In the genomic region with DNA sequence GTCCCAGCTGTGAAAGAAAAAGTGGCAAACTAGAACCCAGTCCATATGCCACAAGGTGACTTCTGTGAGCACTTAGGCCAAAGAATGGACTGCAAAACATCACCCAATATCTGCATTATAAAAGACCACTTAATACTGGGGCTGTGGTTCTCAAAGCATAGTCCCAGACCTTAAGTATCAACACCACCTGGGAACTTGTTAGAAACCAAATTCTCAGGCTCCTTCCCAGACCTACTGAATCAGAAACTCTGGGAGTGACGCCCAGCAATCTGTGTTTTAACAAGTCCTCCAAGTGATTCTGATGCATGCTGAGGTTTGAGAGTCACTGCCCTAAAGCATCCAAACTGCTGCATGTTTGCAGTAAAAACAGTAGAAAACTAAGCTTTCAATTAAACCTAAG, we compare ENCODE assay signal across 18 cellular contexts.
DNase-seq lines count a peak whose midpoint lies in the region; ATAC-seq and TF ChIP-seq lines count a peak whose summit lies in the region.
"Had no signal": no experiment of that assay in that cellular context is flagged by ENCODE, and none has a peak within 500 bp of the region (broad histone marks: within the 10 kb centered on the region; RNA-seq: fewer than 3 reads in every experiment).

No MANE protein-coding gene starts in this region.

- H3K27me3 ChIP-seq in NT2/D1 (ENCODE audit: insufficient read depth, insufficient read length) (no peaks in the 10 kb centered on the region), esophagus muscularis mucosa (no peaks in the 10 kb centered on the region)
- H3K27me3 ChIP-seq: BE2C, MG63, SJSA1 had no signal

- no peak for TF ChIP-seq POLR2A in esophagus muscularis mucosa (IDR thresholded peaks at IDR 0.05; ENCODE audit: low read depth)

- H3K4me3 ChIP-seq in NT2/D1 (ENCODE audit: insufficient read length, low read depth) (no peak overlapping the region), esophagus muscularis mucosa (no peak overlapping the region)
- H3K4me3 ChIP-seq: A549, MG63, SJSA1 had no signal

- 88% methylated on average over 1 of the region's 1 CpG for WGBS in esophagus muscularis mucosa

- no peak overlapping the region for H3K9ac ChIP-seq in NT2/D1 (ENCODE audit: insufficient read length, low read depth)

- no peaks in the 10 kb centered on the region for H3K36me3 ChIP-seq in NT2/D1 (ENCODE audit: insufficient read depth, insufficient read length, low read length)
- H3K36me3 ChIP-seq in esophagus muscularis mucosa, result peaks cover 0 to under 1% (median 0%) of the 10 kb centered on the region in 4 donors
- H3K36me3 ChIP-seq: BE2C, MG63, SJSA1 had no signal

- no peaks in the 10 kb centered on the region for H3K4me1 ChIP-seq in NT2/D1 (ENCODE audit: insufficient read depth, insufficient read length)
- H3K4me1 ChIP-seq in esophagus muscularis mucosa, result peaks cover 4 to 11% (median 5%) of the 10 kb centered on the region in 4 donors
- H3K4me1 ChIP-seq: A549, BE2C, SJSA1 had no signal

- DNase-seq in ELF-1 (ENCODE audit: low read depth, low spot score) (peak; percentile 58), NT2/D1 (ENCODE audit: low read depth, low spot score) (peak; percentile 78), esophagus muscularis mucosa (ENCODE audit: extremely low spot score) (peak; percentile 14), immature natural killer cell (no peak)
- DNase-seq in stimulated activated CD4-positive, alpha-beta T cell treated with anti-CD3 and anti-CD28 coated beads, Interleukin-4, amount 100 ng/mL, for 1 hour, result no peak
- no peak for DNase-seq in activated CD4-positive, alpha-beta T cell treated with anti-CD3 and anti-CD28 coated beads, Interleukin-2, amount 50 U/mL, for 1 hour
- DNase-seq: BE2C, Karpas-422, MG63, NCI-H1417, NCI-H187, NCI-H446 treated with DMSO at 0.1 percent for 48 hours, NCI-H526 treated with DMSO at 0.1 percent for 48 hours had no signal

- H3K27ac ChIP-seq in esophagus muscularis mucosa (replicated peaks in 1 of 4), result no peak overlapping the region
- H3K27ac ChIP-seq: A549, SJSA1 had no signal

- peak overlapping the region in 4 of 5 donors; percentile 18 to 48 (median 23) for H3K4me3 Mint-ChIP-seq in immature natural killer cell

- TF ChIP-seq EP300 in esophagus muscularis mucosa (IDR thresholded peaks at IDR 0.05), result no peak

- H3K9me3 ChIP-seq in NT2/D1 (ENCODE audit: insufficient read depth, low read length) (peaks cover 9% of the 10 kb centered on the region), esophagus muscularis mucosa (no peaks in the 10 kb centered on the region)
- H3K9me3 ChIP-seq: BE2C, MG63 had no signal

- H3K9me3 Mint-ChIP-seq in immature natural killer cell, result peaks cover 0 to 5% (median 0%) of the 10 kb centered on the region in 6 donors

- peaks cover 12 to 15% (median 13%) of the 10 kb centered on the region in 3 donors for H3K36me3 Mint-ChIP-seq in immature natural killer cell

- intact Hi-C loops in esophagus muscularis mucosa (cut with DNase I), result no loop called here

- no peak for TF ChIP-seq CTCF in esophagus muscularis mucosa (IDR thresholded peaks at IDR 0.05)

- peak overlapping the region in 2 of 6 donors; percentile 51 to 73 for H3K27ac Mint-ChIP-seq in immature natural killer cell

- H3K4me1 Mint-ChIP-seq in immature natural killer cell, result peaks cover 14 to 24% of the 10 kb centered on the region in 2 donors

- ATAC-seq in HG02981 (IDR thresholded peaks at IDR 0.05; ENCODE audit: unreplicated experiment), result no peak
- ATAC-seq: A549, HCT116, Right ventricle myocardium inferior had no signal

- H3K27me3 Mint-ChIP-seq in immature natural killer cell (ENCODE audit: low read depth in 3 of 3), result peaks cover 0 to 2% (median 0%) of the 10 kb centered on the region in 3 donors

Comparison
In these comparisons a context has a peak if more than half of its experiments do, and no peak if none do; other contexts are left out.
1. DNase-seq: peak in ELF-1 (single experiment), NT2/D1 (single experiment) and esophagus muscularis mucosa (single experiment); none in immature natural killer cell (0 of 3), stimulated activated CD4-positive, alpha-beta T cell treated with anti-CD3 and anti-CD28 coated beads, Interleukin-4, amount 100 ng/mL, for 1 hour (single experiment) and activated CD4-positive, alpha-beta T cell treated with anti-CD3 and anti-CD28 coated beads, Interleukin-2, amount 50 U/mL, for 1 hour (single experiment).